In the genomic region with DNA sequence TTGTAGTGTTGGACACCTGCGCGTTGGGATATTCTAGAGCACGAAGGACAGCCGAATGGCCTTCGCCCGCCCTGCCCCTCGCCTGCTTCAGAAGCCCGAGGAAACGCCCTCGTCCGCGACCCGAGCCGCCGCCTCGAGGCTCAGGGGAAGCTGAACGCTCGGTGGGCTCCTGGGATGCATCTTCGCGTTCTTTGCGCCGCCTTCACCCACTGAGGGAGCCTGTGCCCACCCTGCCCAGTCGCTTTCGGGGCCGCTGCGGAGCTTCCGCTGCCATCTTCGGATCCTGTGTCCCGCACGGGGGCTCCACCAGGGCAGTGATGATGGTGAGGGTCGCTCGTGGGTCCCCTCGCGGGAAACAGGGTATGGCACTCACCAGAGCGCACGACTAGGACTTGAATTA, we compare ENCODE assay signal across 8 cellular contexts.
DNase-seq lines count a peak whose midpoint lies in the region; ATAC-seq, FAIRE-seq and TF ChIP-seq lines count a peak whose summit lies in the region.
"Not testable (repeated sequence)": the region's sequence is repeated elsewhere in the genome, so short reads cannot be mapped to it uniquely, and the experiment has no call there.

No MANE protein-coding gene starts in this region.

- not testable (repeated sequence) for BruUV-seq in GM12878 (replicated peaks; lab: Mats Ljungman, UMichigan)

- not testable (repeated sequence) for H4K20me1 ChIP-seq in GM12878 (ENCODE audit: control insufficient read depth, insufficient read depth)

- H3K4me3 ChIP-seq in BJ (ENCODE audit: low read depth, low read length) (peak overlapping the region; percentile 21), HFF-Myc (replicated peaks; ENCODE audit: low read depth, low read length) (peak overlapping the region; percentile 11; the same call in 1 of the 2 replicates), fibroblast of the aortic adventitia (ENCODE audit: low read depth, low read length) (peak overlapping the region; percentile 31)
- H3K4me3 ChIP-seq in GM12878: not testable (repeated sequence)

- H3K9me3 ChIP-seq in GM12878 (replicated peaks; ENCODE audit: control insufficient read depth, insufficient read depth, low read length): not testable (repeated sequence)

- H3K27me3 Mint-ChIP-seq in WTC11 (ENCODE audit: low read depth): peaks cover 20% of the 10 kb centered on the region
- H3K27me3 Mint-ChIP-seq in activated T-helper 17 cell treated with anti-CD3 and anti-CD28 coated beads, Interleukin-2, amount 50 U/mL, for 72 hours; memory B cell; stimulated activated memory B cell treated with anti-CD40 and anti-IgM and Interleukin-4, amounts not matched to agents 10 μg/mL and 1 μg/mL and 100 μg/mL, for 72 hours: not testable (repeated sequence)

- TF ChIP-seq RAD21 in GM12878 (IDR thresholded peaks at IDR 0.05; ENCODE audit: insufficient read depth, low read depth, low read length): not testable (repeated sequence)

- in situ Hi-C loops in GM12878 (cut with MboI): not testable (repeated sequence)

- ATAC-seq in WTC11; stimulated activated memory B cell treated with anti-CD40 and anti-IgM and Interleukin-4, amounts not matched to agents 10 μg/mL and 1 μg/mL and 100 μg/mL, for 72 hours: not testable (repeated sequence)
- ATAC-seq in activated T-helper 17 cell treated with anti-CD3 and anti-CD28 coated beads, Interleukin-2, amount 50 U/mL, for 72 hours (replicated peaks): peak; percentile 26
- peak; percentile 41 for ATAC-seq in GM12878
- peak; percentile 14 for ATAC-seq in memory B cell (ENCODE audit: low read depth)

- intact Hi-C loops in GM12878 (cut with micrococcal nuclease; ENCODE audit: unreplicated experiment): not testable (repeated sequence)

- not testable (repeated sequence) for TF ChIP-seq POLR2A in GM12878 (IDR thresholded peaks at IDR 0.05; ENCODE audit: low read depth, low read length)

- not testable (repeated sequence) for H3K79me2 ChIP-seq in GM12878 (ENCODE audit: control insufficient read depth, insufficient read depth, low read length)

- RAD21 ChIA-PET in GM12878 (lab: Charles Lee; ENCODE audit: unreplicated experiment): not testable (repeated sequence)

- H3K9me3 Mint-ChIP-seq in WTC11; activated T-helper 17 cell treated with anti-CD3 and anti-CD28 coated beads, Interleukin-2, amount 50 U/mL, for 72 hours; memory B cell; stimulated activated memory B cell treated with anti-CD40 and anti-IgM and Interleukin-4, amounts not matched to agents 10 μg/mL and 1 μg/mL and 100 μg/mL, for 72 hours: not testable (repeated sequence)

- H3K4me1 Mint-ChIP-seq in WTC11; activated T-helper 17 cell treated with anti-CD3 and anti-CD28 coated beads, Interleukin-2, amount 50 U/mL, for 72 hours; memory B cell; stimulated activated memory B cell treated with anti-CD40 and anti-IgM and Interleukin-4, amounts not matched to agents 10 μg/mL and 1 μg/mL and 100 μg/mL, for 72 hours: not testable (repeated sequence)

- peak overlapping the region; percentile 55 for H3K4me3 Mint-ChIP-seq in WTC11
- H3K4me3 Mint-ChIP-seq in activated T-helper 17 cell treated with anti-CD3 and anti-CD28 coated beads, Interleukin-2, amount 50 U/mL, for 72 hours: peak overlapping the region; percentile 59
- peak overlapping the region; percentile 51 for H3K4me3 Mint-ChIP-seq in memory B cell
- H3K4me3 Mint-ChIP-seq in stimulated activated memory B cell treated with anti-CD40 and anti-IgM and Interleukin-4, amounts not matched to agents 10 μg/mL and 1 μg/mL and 100 μg/mL, for 72 hours: peak overlapping the region; percentile 66

- SMC1A ChIA-PET in GM12878 (lab: Charles Lee; ENCODE audit: uncharacterized antibody, unreplicated experiment): not testable (repeated sequence)

- H3K27ac Mint-ChIP-seq in WTC11; activated T-helper 17 cell treated with anti-CD3 and anti-CD28 coated beads, Interleukin-2, amount 50 U/mL, for 72 hours; memory B cell; stimulated activated memory B cell treated with anti-CD40 and anti-IgM and Interleukin-4, amounts not matched to agents 10 μg/mL and 1 μg/mL and 100 μg/mL, for 72 hours: not testable (repeated sequence)

- not testable (repeated sequence) for H2AFZ ChIP-seq in GM12878 (ENCODE audit: control insufficient read depth, low read depth, low read length)

- peak overlapping the region; percentile 42; the same call in 1 of the 2 replicates for H3K4me2 ChIP-seq in GM12878 (ENCODE audit: control insufficient read depth, insufficient read depth)

- not testable (repeated sequence) for TF ChIP-seq EP300 in GM12878 (IDR thresholded peaks at IDR 0.05; ENCODE audit: borderline replicate concordance in 1 of 2, control insufficient read depth in 1 of 2, low read depth in 2 of 2, low read length in 2 of 2)

- H3K4me1 ChIP-seq in GM12878 (ENCODE audit: control insufficient read depth, insufficient read depth, low read length): not testable (repeated sequence)

- H3K36me3 Mint-ChIP-seq in WTC11; activated T-helper 17 cell treated with anti-CD3 and anti-CD28 coated beads, Interleukin-2, amount 50 U/mL, for 72 hours (ENCODE audit: low read depth); memory B cell; stimulated activated memory B cell treated with anti-CD40 and anti-IgM and Interleukin-4, amounts not matched to agents 10 μg/mL and 1 μg/mL and 100 μg/mL, for 72 hours: not testable (repeated sequence)

- not testable (repeated sequence) for TF ChIP-seq CTCF in BJ (IDR thresholded peaks at IDR 0.05; ENCODE audit: insufficient read depth, low read depth, low read length); HFF-Myc (IDR thresholded peaks at IDR 0.05; ENCODE audit: low read depth, low read length, missing control alignments); WTC11 (IDR thresholded peaks at IDR 0.05); GM12878 (IDR thresholded peaks at IDR 0.05 in 2 of 3, conservative IDR thresholded peaks at IDR 0.05 in 1 of 3; ENCODE audit: control insufficient read depth in 2 of 3, extremely low read depth in 1 of 3, insufficient read depth in 1 of 3, low read depth in 3 of 3, low read length in 3 of 3); fibroblast of the aortic adventitia (IDR thresholded peaks at IDR 0.05; ENCODE audit: insufficient read depth, low read length)

- H3K36me3 ChIP-seq in BJ (ENCODE audit: control insufficient read depth, insufficient read depth, low read length); GM12878 (ENCODE audit: control insufficient read depth in 2 of 2, insufficient read depth in 2 of 2, low read length in 1 of 2): not testable (repeated sequence)

- not testable (repeated sequence) for H3K27me3 ChIP-seq in BJ (ENCODE audit: control insufficient read depth, insufficient read depth, low read length); GM12878 (replicated peaks in 1 of 2; ENCODE audit: control insufficient read depth in 2 of 2, insufficient read depth in 2 of 2, low read length in 1 of 2)

- not testable (repeated sequence) for DNase-seq in BJ (ENCODE audit: low read depth); HFF-Myc (ENCODE audit: extremely low read depth, low read depth); WTC11 (ENCODE audit: low spot score); GM12878 (ENCODE audit: low read depth, low spot score); fibroblast of the aortic adventitia (ENCODE audit: low read depth); memory B cell (ENCODE audit: low spot score in 2 of 2)

- WGBS in GM12878 (ENCODE audit: insufficient coverage, insufficient replicate concordance, low lambda C conversion rate, missing lambda C conversion rate): under 1% methylated on average over 23 of the region's 36 CpGs

- H3K9ac ChIP-seq in GM12878 (ENCODE audit: control insufficient read depth, insufficient read depth, low read length): not testable (repeated sequence)

- POLR2A ChIA-PET in BJ (lab: Charles Lee); WTC11 (lab: Charles Lee); GM12878 (lab: Charles Lee): not testable (repeated sequence)

- not testable (repeated sequence) for H3K27ac ChIP-seq in GM12878 (ENCODE audit: control insufficient read depth, insufficient read depth)

- CTCF ChIA-PET in BJ (lab: Yijun Ruan, JAX); WTC11 (lab: Charles Lee); GM12878 (lab: Yijun Ruan, JAX): not testable (repeated sequence)

- not testable (repeated sequence) for FAIRE-seq in GM12878 (lab: Jason Lieb, UNC)
